24 cellular contexts compared by ENCODE assay signal in the genomic region with DNA sequence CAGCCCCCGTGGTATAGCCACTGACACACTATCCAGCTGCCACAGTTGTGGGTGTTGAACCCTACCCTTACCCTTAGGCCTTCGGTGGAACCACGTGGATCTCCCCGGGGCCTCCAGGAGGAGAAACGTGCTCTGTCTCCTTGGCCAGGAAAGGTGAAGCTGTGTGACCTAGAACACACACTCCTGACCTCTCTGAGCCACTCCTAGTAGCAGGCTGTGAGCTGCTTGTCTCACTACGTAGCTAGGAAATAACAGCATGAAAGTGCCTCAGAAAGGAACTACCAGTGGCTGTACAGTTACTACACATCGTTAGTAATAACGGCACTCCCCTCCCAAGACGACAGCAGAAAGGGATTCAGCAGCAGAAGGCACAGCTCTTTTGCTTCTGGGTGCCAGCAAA.
"Had no signal": no experiment of that assay in that cellular context is flagged by ENCODE, and none has a peak within 500 bp of the region (broad histone marks: within the 10 kb centered on the region; RNA-seq: fewer than 3 reads in every experiment).

No MANE protein-coding gene starts in this region.

- H3K4me3 Mint-ChIP-seq: activated B cell treated with CpG ODN at 0.5 μM for 24 hours; activated naive CD8-positive, alpha-beta T cell; activated T-cell treated with anti-CD3 and anti-CD28 coated beads, Interleukin-2, amount 50 U/mL, for 4 hours; central memory CD8-positive, alpha-beta T cell; effector memory CD8-positive, alpha-beta T cell had no signal

- H3K4me2 ChIP-seq: hepatocyte had no signal

- H3K27ac Mint-ChIP-seq: activated B cell treated with CpG ODN at 0.5 μM for 24 hours; activated naive CD8-positive, alpha-beta T cell; activated T-helper 2 cell treated with anti-CD3 and anti-CD28 coated beads, Interferon-gamma antibody, Interleukin-2, Interleukin-4, amounts not matched to agents 10 μg/mL and 5 μg/mL and 100 μg/mL, durations not matched to agents 14 hours and 24 hours and 36 hours had no signal

- H2AFZ ChIP-seq: hepatocyte had no signal

- DNase-seq: activated B cell treated with CpG ODN at 0.5 μM for 24 hours; activated CD4-positive, alpha-beta T cell treated with anti-CD3 and anti-CD28 coated beads for 4 hours; activated CD4-positive, alpha-beta T cell treated with anti-CD3 and anti-CD28 coated beads, Interleukin-2, amount 50 U/mL, for 48 hours; activated CD8-positive, alpha-beta memory T cell treated with anti-CD3 and anti-CD28 coated beads, Interleukin-2, amount 50 U/mL, for 48 hours; activated naive CD4-positive, alpha-beta T cell; activated T-cell treated with anti-CD3 and anti-CD28 coated beads, Interleukin-2, amount 50 U/mL, for 4 hours; adrenal gland; dorsolateral prefrontal cortex; effector memory CD8-positive, alpha-beta T cell; foreskin melanocyte; left ventricle myocardium superior; occipital lobe; stimulated activated CD4-positive, alpha-beta T cell treated with anti-CD3 and anti-CD28 coated beads, Interleukin-4, amount 100 ng/mL, for 1 hour; stimulated activated naive CD4-positive, alpha-beta T cell; T-helper 9 cell; upper lobe of right lung had no signal

- H3K4me1 ChIP-seq: ascending aorta had no signal

- H3K27me3 ChIP-seq: adrenal gland, ascending aorta, hepatocyte, upper lobe of right lung had no signal

- ATAC-seq: activated T-cell treated with anti-CD3 and anti-CD28 coated beads, Interleukin-2, amount 50 U/mL, for 4 hours; effector memory CD8-positive, alpha-beta T cell; esophagus mucosa; left ventricle myocardium superior; upper lobe of right lung had no signal

- H3K9me3 ChIP-seq: adrenal gland, ascending aorta, upper lobe of right lung had no signal

- H3K36me3 Mint-ChIP-seq: activated naive CD8-positive, alpha-beta T cell had no signal

- H3K4me1 Mint-ChIP-seq: activated B cell treated with CpG ODN at 0.5 μM for 24 hours; central memory CD8-positive, alpha-beta T cell had no signal

- H3K4me3 ChIP-seq: adrenal gland, ascending aorta, dorsolateral prefrontal cortex, hepatocyte, upper lobe of right lung had no signal

- H3K36me3 ChIP-seq: adrenal gland, ascending aorta, upper lobe of right lung had no signal

- H3K9me3 Mint-ChIP-seq: activated B cell treated with CpG ODN at 0.5 μM for 24 hours; activated T-cell treated with anti-CD3 and anti-CD28 coated beads, Interleukin-2, amount 50 U/mL, for 4 hours; activated T-helper 2 cell treated with anti-CD3 and anti-CD28 coated beads, Interferon-gamma antibody, Interleukin-2, Interleukin-4, amounts not matched to agents 10 μg/mL and 5 μg/mL and 100 μg/mL, durations not matched to agents 14 hours and 24 hours and 36 hours; central memory CD8-positive, alpha-beta T cell; effector memory CD8-positive, alpha-beta T cell had no signal

- H3K27me3 Mint-ChIP-seq: activated naive CD8-positive, alpha-beta T cell had no signal

- FAIRE-seq: colon, endothelial cell of umbilical vein had no signal

- H3K27ac ChIP-seq: adrenal gland, ascending aorta, dorsolateral prefrontal cortex, hepatocyte, upper lobe of right lung had no signal
